Comparison of ENCODE assay signal across 13 cellular contexts in the genomic region with DNA sequence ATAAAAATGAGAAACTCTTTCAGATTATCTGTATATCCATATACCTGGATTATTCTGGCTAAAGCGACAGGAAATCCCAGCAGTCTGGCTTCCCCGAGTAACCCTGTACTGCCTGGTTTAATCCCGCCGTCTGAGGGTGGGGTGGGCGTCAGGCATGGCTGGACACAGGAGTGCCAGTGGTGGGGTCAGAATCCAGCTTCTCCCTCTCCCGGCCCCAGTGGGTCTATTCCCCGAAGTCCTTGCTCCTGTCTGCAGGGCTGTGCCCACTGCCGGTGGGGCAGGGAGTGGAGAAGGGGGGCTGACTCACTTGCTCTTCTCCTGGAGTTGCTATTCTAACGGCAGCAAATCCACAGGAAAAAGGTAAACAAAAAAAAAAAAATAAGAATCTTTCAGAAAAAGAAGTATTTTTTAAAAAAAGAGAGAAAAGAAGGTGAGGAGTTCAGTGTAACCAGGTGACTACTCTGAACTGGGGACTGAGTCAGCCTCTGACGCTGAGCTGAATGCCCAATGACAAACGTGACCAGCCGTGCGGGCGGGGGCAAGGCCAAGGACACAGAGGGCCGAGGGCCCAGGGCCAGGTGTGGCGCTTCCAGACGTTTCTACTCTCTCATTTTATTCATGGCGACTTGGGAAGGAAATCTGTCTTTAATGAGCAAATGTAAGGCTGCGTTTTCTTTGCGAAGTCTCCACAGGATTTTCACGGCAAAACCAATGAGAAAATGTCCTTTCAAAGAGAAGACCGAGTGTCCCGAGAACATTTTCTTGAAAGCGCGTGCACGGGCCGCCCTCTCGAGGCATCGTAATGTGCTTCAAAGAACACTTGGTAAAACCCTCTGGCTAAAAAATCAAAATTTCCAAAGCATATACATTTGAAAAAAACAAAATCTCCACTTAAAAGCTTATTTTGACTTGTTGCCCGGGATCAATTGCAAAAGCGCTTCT. TPM values are rescaled to one million over a fixed set of nuclear protein-coding genes. Genes with fewer than 3 reads are reported as not detected.
"Had no signal": no experiment of that assay in that cellular context is flagged by ENCODE, and none has a peak within 500 bp of the region (broad histone marks: within the 10 kb centered on the region; RNA-seq: fewer than 3 reads in every experiment).

No MANE protein-coding gene starts in this region.

- H3K4me1 ChIP-seq: ascending aorta had no signal

- ATAC-seq: effector memory CD8-positive, alpha-beta T cell; left colon had no signal

- H3K27me3 ChIP-seq: ascending aorta had no signal

- DNase-seq: activated CD4-positive, alpha-beta memory T cell treated with anti-CD3 and anti-CD28 coated beads for 36 hours; activated CD4-positive, alpha-beta T cell treated with anti-CD3 and anti-CD28 coated beads for 1 hour; activated gamma-delta T cell; activated T-cell treated with anti-CD3 and anti-CD28 coated beads, Interleukin-2, amount 50 U/mL, for 48 hours; cortex of kidney; effector memory CD8-positive, alpha-beta T cell; glutamatergic neuron; mesenchymal stem cell; nephron progenitor cell had no signal

- H3K27ac ChIP-seq: ascending aorta had no signal

- H3K4me3 ChIP-seq: ascending aorta had no signal

- H3K9me3 ChIP-seq: ascending aorta had no signal

RNA-seq across cellular contexts. Expression of a gene that starts 20.2 kb away (rescaled TPM):
- total RNA-seq: activated CD4-positive, alpha-beta memory T cell treated with anti-CD3 and anti-CD28 coated beads for 36 hours; osteocyte; skeletal muscle tissue had no signal

RNA-seq across cellular contexts. Expression of a gene that starts 36.1 kb away (rescaled TPM):
- total RNA-seq: activated CD4-positive, alpha-beta memory T cell treated with anti-CD3 and anti-CD28 coated beads for 36 hours had no signal

RNA-seq across cellular contexts. Expression of a gene that starts 47.8 kb away (rescaled TPM):
- total RNA-seq: activated CD4-positive, alpha-beta memory T cell treated with anti-CD3 and anti-CD28 coated beads for 36 hours had no signal
